Comparison of ENCODE assay signal across 8 cellular contexts in genomic region chr20:17965042-17965697, GRCh38. TPM values are rescaled to one million over a fixed set of nuclear protein-coding genes. Genes with fewer than 3 reads are reported as not detected.
DNase-seq lines count a peak whose midpoint lies in the region; ATAC-seq and TF ChIP-seq lines count a peak whose summit lies in the region.

No MANE protein-coding gene starts in this region.

- H3K27ac Mint-ChIP-seq in activated B cell treated with CpG ODN at 0.5 μM for 24 hours = peak overlapping the region; percentile 90

- DNase-seq in activated CD8-positive, alpha-beta memory T cell treated with anti-CD3 and anti-CD28 coated beads for 24 hours = peak; percentile 53
- no peak for DNase-seq in activated CD8-positive, alpha-beta memory T cell treated with anti-CD3 and anti-CD28 coated beads, Interleukin-2, amount 50 U/mL, for 4 hours
- DNase-seq in activated B cell treated with CpG ODN at 0.5 μM for 24 hours = no peak
- DNase-seq in tibial artery = no peak
- no peak for DNase-seq in globus pallidus (ENCODE audit: low spot score)
- DNase-seq in DMS53 treated with DMSO at 0.1 percent for 48 hours (lab: John Stamatoyannopoulos, UW; ENCODE audit: unreplicated experiment) = no peak
- DNase-seq in stimulated activated naive CD4-positive, alpha-beta T cell (lab: John Stamatoyannopoulos, UW) = no peak

- H3K27ac ChIP-seq in tibial artery = peak overlapping the region; percentile 88 to 93

- no peak for ATAC-seq in activated B cell treated with CpG ODN at 0.5 μM for 24 hours (ENCODE audit: low read depth)

- no peaks in the 10 kb centered on the region for H3K27me3 Mint-ChIP-seq in activated B cell treated with CpG ODN at 0.5 μM for 24 hours

- TF ChIP-seq CTCF in activated B cell treated with CpG ODN at 0.5 μM for 24 hours (IDR thresholded peaks at IDR 0.05) = no peak
- TF ChIP-seq CTCF in tibial artery (IDR thresholded peaks at IDR 0.05) = no peak

- no peaks in the 10 kb centered on the region for H3K9me3 Mint-ChIP-seq in activated B cell treated with CpG ODN at 0.5 μM for 24 hours

- no peaks in the 10 kb centered on the region for H3K36me3 ChIP-seq in iPS-15b (ENCODE audit: control insufficient read depth, insufficient read depth, low read length)
- peaks cover 0 to 3% (median 0%) of the 10 kb centered on the region in 3 donors for H3K36me3 ChIP-seq in tibial artery

- H3K4me3 Mint-ChIP-seq in activated B cell treated with CpG ODN at 0.5 μM for 24 hours = peak overlapping the region; percentile 97

- POLR2A ChIA-PET in activated B cell treated with CpG ODN at 0.5 μM for 24 hours (lab: Charles Lee) = interaction anchor here (0.6 to 5.3 kb wide), 17 partner anchors 8 to 542 kb away, joined by 3 to 96 read pairs (median 5); partner anchors contain the start of genes RRBP1 and SEC23B

- H3K4me3 ChIP-seq in iPS-15b (ENCODE audit: low read depth, low read length) (peak overlapping the region; percentile 97), tibial artery (peak overlapping the region in 1 of 2 donors; percentile 67)

- H3K9me3 ChIP-seq in iPS-15b (ENCODE audit: control insufficient read depth, insufficient read depth, low read length) (no peaks in the 10 kb centered on the region), tibial artery (no peaks in the 10 kb centered on the region)

- H3K27me3 ChIP-seq in iPS-15b (ENCODE audit: control insufficient read depth, insufficient read depth, low read length) (no peaks in the 10 kb centered on the region), tibial artery (no peaks in the 10 kb centered on the region)

- H3K4me1 ChIP-seq in iPS-15b (ENCODE audit: control insufficient read depth, insufficient read depth, low read length) (peaks cover 30% of the 10 kb centered on the region), tibial artery (peaks cover 0 to 80% (median 33%) of the 10 kb centered on the region in 4 donors)

- peaks cover 50% of the 10 kb centered on the region for H3K36me3 Mint-ChIP-seq in activated B cell treated with CpG ODN at 0.5 μM for 24 hours (ENCODE audit: low read depth)

- intact Hi-C loops in activated B cell treated with CpG ODN at 0.5 μM for 24 hours (cut with micrococcal nuclease) (loop anchor here (5.0 to 10.0 kb wide), 4 partner anchors 88 to 1950 kb away; partner anchors contain the start of gene SMIM26), tibial artery (cut with DNase I; ENCODE audit: low total_unique reads) (no loop called here)

- CTCF ChIA-PET in activated B cell treated with CpG ODN at 0.5 μM for 24 hours (lab: Charles Lee) = interaction anchor here (1.4 to 2.5 kb wide), 6 partner anchors 10 to 283 kb away, joined by 3 to 11 read pairs (median 6); partner anchors contain the start of gene RRBP1

- peaks cover 78% of the 10 kb centered on the region for H3K4me1 Mint-ChIP-seq in activated B cell treated with CpG ODN at 0.5 μM for 24 hours

- H3K9ac ChIP-seq in iPS-15b (ENCODE audit: low read depth, low read length) = peak overlapping the region; percentile 38

RNA-seq across cellular contexts. Expression of gene SNX5, which starts 3.4 kb away (rescaled TPM):
- total RNA-seq in activated B cell treated with CpG ODN at 0.5 μM for 24 hours = 125 and 139 TPM in 2 replicates

RNA-seq across cellular contexts. Expression of gene MGME1, which starts 3.6 kb away (rescaled TPM):
- total RNA-seq in activated B cell treated with CpG ODN at 0.5 μM for 24 hours = 19.0 TPM in 2 replicates
